9 cellular contexts compared by ENCODE assay signal in the genomic region with DNA sequence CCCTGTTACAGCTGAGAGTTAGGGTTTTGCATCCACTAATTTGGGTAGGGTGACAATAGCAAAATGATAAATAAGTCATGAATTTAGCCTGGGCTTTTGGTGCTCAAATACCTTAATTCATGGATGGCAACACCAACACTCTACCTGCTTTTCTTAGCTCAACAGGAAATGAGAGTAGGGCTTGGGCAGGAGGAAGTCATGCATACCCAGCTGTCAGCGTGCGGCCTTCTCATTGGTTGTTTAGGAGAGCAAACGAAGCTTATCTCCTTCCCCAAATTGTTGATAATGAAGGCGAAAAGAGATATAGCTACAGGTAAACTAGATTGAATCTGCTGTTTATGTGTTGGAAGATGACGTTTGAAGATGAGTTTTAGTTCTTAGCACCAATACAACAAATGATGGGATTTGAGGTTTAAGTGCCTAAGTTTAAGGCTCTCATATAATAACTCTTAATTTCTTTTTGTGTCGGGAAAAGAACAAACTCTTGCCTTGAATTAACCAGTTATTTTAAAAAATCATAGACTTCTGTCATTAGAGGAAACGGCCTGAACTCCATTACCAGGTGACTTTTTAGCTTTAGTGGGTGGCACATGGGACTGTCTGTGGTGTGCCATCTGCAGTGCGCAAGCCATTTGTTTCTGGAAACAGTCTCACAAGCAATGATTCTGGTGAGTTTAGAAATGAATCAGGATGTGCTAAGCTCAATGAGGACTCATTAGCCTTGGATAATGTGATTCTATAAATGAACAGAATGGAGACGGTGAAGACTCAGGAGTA. TPM values are rescaled to one million over a fixed set of nuclear protein-coding genes. Genes with fewer than 3 reads are reported as not detected.
A peak's percentile ranks its signal among the peaks of the same experiment; 100 is the strongest.
DNase-seq lines count a peak whose midpoint lies in the region; ATAC-seq and TF ChIP-seq lines count a peak whose summit lies in the region.
"Had no signal": no experiment of that assay in that cellular context is flagged by ENCODE, and none has a peak within 500 bp of the region (broad histone marks: within the 10 kb centered on the region; RNA-seq: fewer than 3 reads in every experiment).

No MANE protein-coding gene starts in this region.

- no peak for TF ChIP-seq CTCF in CD14-positive monocyte (IDR thresholded peaks at IDR 0.05)

- peak overlapping the region in 6 of 7 donors; percentile 5 to 91 (median 58) for H3K27ac Mint-ChIP-seq in CD14-positive monocyte
- H3K27ac Mint-ChIP-seq in activated naive CD4-positive, alpha-beta T cell treated with anti-CD3 and anti-CD28 coated beads, Interleukin-2, amount 50 U/mL, for 24 hours, result peak overlapping the region; percentile 96

- DNase-seq in CD14-positive monocyte (ENCODE audit: low spot score) (no peak), left ventricle myocardium superior (no peak), NCI-H1417 (lab: John Stamatoyannopoulos, UW) (no peak), iPS-NIHi7 (ENCODE audit: extremely low spot score) (no peak)
- DNase-seq: Kasumi-1 had no signal

- ATAC-seq in GM19438 (IDR thresholded peaks at IDR 0.05; ENCODE audit: low read depth, unreplicated experiment), result peak; percentile 68
- ATAC-seq in HG03354 (IDR thresholded peaks at IDR 0.05; ENCODE audit: poor library complexity, severe bottlenecking, unreplicated experiment), result peak; percentile 81
- ATAC-seq in HG02763 (IDR thresholded peaks at IDR 0.05; ENCODE audit: unreplicated experiment), result no peak
- ATAC-seq in left ventricle myocardium superior, result no peak

- H3K9me3 Mint-ChIP-seq in CD14-positive monocyte, result peaks cover 0 to 2% (median 0%) of the 10 kb centered on the region in 7 donors
- peaks cover 5% of the 10 kb centered on the region for H3K9me3 Mint-ChIP-seq in activated naive CD4-positive, alpha-beta T cell treated with anti-CD3 and anti-CD28 coated beads, Interleukin-2, amount 50 U/mL, for 24 hours

- H3K4me1 Mint-ChIP-seq in CD14-positive monocyte, result peaks cover 90% of the 10 kb centered on the region
- H3K4me1 Mint-ChIP-seq in activated naive CD4-positive, alpha-beta T cell treated with anti-CD3 and anti-CD28 coated beads, Interleukin-2, amount 50 U/mL, for 24 hours, result peaks cover 84% of the 10 kb centered on the region

- peaks cover 0 to 2% (median 0%) of the 10 kb centered on the region in 3 donors for H3K27me3 Mint-ChIP-seq in CD14-positive monocyte (ENCODE audit: low read depth in 3 of 3)
- H3K27me3 Mint-ChIP-seq in activated naive CD4-positive, alpha-beta T cell treated with anti-CD3 and anti-CD28 coated beads, Interleukin-2, amount 50 U/mL, for 24 hours, result no peaks in the 10 kb centered on the region

- peaks cover 17 to 31% of the 10 kb centered on the region in 2 donors for H3K36me3 Mint-ChIP-seq in CD14-positive monocyte
- H3K36me3 Mint-ChIP-seq in activated naive CD4-positive, alpha-beta T cell treated with anti-CD3 and anti-CD28 coated beads, Interleukin-2, amount 50 U/mL, for 24 hours, result peaks cover 6% of the 10 kb centered on the region

- no peak overlapping the region for H3K4me3 Mint-ChIP-seq in CD14-positive monocyte
- peak overlapping the region; percentile 70 for H3K4me3 Mint-ChIP-seq in activated naive CD4-positive, alpha-beta T cell treated with anti-CD3 and anti-CD28 coated beads, Interleukin-2, amount 50 U/mL, for 24 hours

- intact Hi-C loops in CD14-positive monocyte (cut with micrococcal nuclease) (no loop called here), left ventricle myocardium superior (cut with micrococcal nuclease) (loop anchor here (10.0 kb wide), 1 partner anchor 48 kb away; no protein-coding TSS in a partner anchor)

RNA-seq across cellular contexts. Expression of gene MAP4K4, which starts 19.7 kb away (rescaled TPM):
- polyA plus RNA-seq in CD14-positive monocyte, result 1 to 10 TPM; 5.3 to 8.7 TPM
- 99.5 TPM for total RNA-seq in left ventricle myocardium superior

Comparison
In these comparisons a context has a peak if more than half of its experiments do, and no peak if none do; other contexts are left out.
1. ATAC-seq: peak in GM19438 (single experiment) and HG03354 (single experiment); none in HG02763 (single experiment) and left ventricle myocardium superior (single experiment).